In genomic region chr15:64143276-64143675, GRCh38 we compare ENCODE assay signal across 19 cellular contexts.
"Had no signal": no experiment of that assay in that cellular context is flagged by ENCODE, and none has a peak within 500 bp of the region (broad histone marks: within the 10 kb centered on the region; RNA-seq: fewer than 3 reads in every experiment).

No MANE protein-coding gene starts in this region.

- H3K9me3 ChIP-seq: heart right ventricle, psoas muscle, right lobe of liver, spleen, thoracic aorta had no signal

- H3K4me3 ChIP-seq: heart right ventricle, psoas muscle, right lobe of liver, spleen, thoracic aorta had no signal

- DNase-seq: activated CD4-positive, alpha-beta T cell treated with anti-CD3 and anti-CD28 coated beads, Interleukin-2, amount 10 ng/mL, durations not matched to agents 7 days and 5 days; activated gamma-delta T cell; activated T-cell treated with anti-CD3 and anti-CD28 coated beads, Interleukin-2, amount 50 U/mL, for 1 hour; heart right ventricle; islet precursor cell; mammary epithelial cell; occipital lobe; psoas muscle; right lobe of liver; spleen; stimulated activated CD4-positive, alpha-beta T cell treated with anti-CD3 and anti-CD28 coated beads, Interleukin-1b, Interleukin-23, amount 100 ng/mL, for 48 hours; stimulated activated naive CD4-positive, alpha-beta T cell treated with Interleukin-2 at 50 U/mL for 16 hours had no signal

- H3K4me3 Mint-ChIP-seq: activated CD4-positive, alpha-beta T cell treated with anti-CD3 and anti-CD28 coated beads, Interleukin-2, amount 10 ng/mL, durations not matched to agents 7 days and 5 days; natural killer cell treated with Interleukin-12 subunit alpha and Interleukin-12 subunit beta and Interleukin-15 and Interleukin-18, amount 100 ng/mL, for 72 hours; T-helper 1 cell treated with Interleukin-12 subunit alpha and Interleukin-12 subunit beta and Interleukin-4 antibody, amounts not matched to agents 30 μg/mL and 1 μg/mL, for 36 hours had no signal

- H3K9me3 Mint-ChIP-seq: activated CD4-positive, alpha-beta T cell treated with anti-CD3 and anti-CD28 coated beads, Interleukin-2, amount 10 ng/mL, durations not matched to agents 7 days and 5 days; natural killer cell treated with Interleukin-12 subunit alpha and Interleukin-12 subunit beta and Interleukin-15 and Interleukin-18, amount 100 ng/mL, for 72 hours; T-helper 1 cell treated with Interleukin-12 subunit alpha and Interleukin-12 subunit beta and Interleukin-4 antibody, amounts not matched to agents 30 μg/mL and 1 μg/mL, for 36 hours had no signal

- H3K4me1 ChIP-seq: psoas muscle had no signal

- H3K27ac Mint-ChIP-seq: T-helper 1 cell treated with Interleukin-12 subunit alpha and Interleukin-12 subunit beta and Interleukin-4 antibody, amounts not matched to agents 30 μg/mL and 1 μg/mL, for 36 hours had no signal

- FAIRE-seq: astrocyte, colon, frontal cortex had no signal

- ATAC-seq: heart right ventricle, left lobe of liver, psoas muscle, right lobe of liver had no signal

- H3K27ac ChIP-seq: heart right ventricle, psoas muscle, right lobe of liver, thoracic aorta had no signal

- H3K4me1 Mint-ChIP-seq: activated CD4-positive, alpha-beta T cell treated with anti-CD3 and anti-CD28 coated beads, Interleukin-2, amount 10 ng/mL, durations not matched to agents 7 days and 5 days had no signal

- H3K27me3 ChIP-seq: heart right ventricle, right lobe of liver, spleen had no signal

- H3K27me3 Mint-ChIP-seq: activated CD4-positive, alpha-beta T cell treated with anti-CD3 and anti-CD28 coated beads, Interleukin-2, amount 10 ng/mL, durations not matched to agents 7 days and 5 days; natural killer cell treated with Interleukin-12 subunit alpha and Interleukin-12 subunit beta and Interleukin-15 and Interleukin-18, amount 100 ng/mL, for 72 hours had no signal
